In the genomic region with DNA sequence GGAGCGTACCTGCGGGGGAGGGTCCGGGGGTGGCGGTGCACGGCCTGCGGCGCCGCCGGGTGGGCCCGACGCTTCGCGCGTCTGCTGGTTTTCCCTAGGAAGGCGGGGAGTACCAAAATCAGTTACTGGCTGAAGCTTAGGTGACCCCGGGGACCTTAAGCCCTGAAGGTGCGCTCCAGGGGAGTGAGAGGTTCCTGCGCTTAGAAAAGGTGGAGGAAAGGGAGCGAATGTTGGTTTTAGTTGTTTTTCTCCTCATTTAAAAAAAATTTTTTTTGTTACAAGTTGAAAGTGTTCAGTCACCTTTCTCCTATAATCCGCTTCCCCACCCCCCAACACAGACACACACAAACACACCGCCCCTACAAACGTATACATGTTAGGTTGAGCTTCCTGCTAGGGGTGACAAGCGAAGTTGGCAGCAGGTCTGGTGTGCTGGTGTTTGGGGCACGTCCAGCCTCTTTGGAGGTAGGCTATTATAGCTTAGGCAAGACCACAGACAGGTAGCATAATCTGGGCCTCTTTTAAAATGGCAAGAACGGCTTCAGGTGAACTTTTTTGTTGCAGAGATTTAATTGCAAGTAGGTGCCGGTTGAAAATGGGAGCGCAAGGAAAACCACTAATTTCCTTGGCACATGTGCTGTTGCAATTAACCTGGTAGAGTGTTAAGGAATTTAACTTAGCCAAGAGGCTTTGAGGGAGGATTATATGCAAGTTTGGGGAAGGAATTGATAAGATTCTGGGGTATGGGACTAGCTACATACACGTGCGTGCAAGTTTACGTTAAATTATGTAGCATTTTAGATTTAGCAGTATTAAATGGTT, we compare ENCODE assay signal across 8 cellular contexts.
DNase-seq lines count a peak whose midpoint lies in the region; ATAC-seq lines count a peak whose summit lies in the region.

No MANE protein-coding gene starts in this region.

- peak overlapping the region; percentile 81 to 89 for H3K4me3 ChIP-seq in duodenal mucosa (ENCODE audit: low read depth in 1 of 2, low read length in 2 of 2)
- peak overlapping the region; percentile 83 to 90 (median 85) for H3K4me3 ChIP-seq in subcutaneous abdominal adipose tissue (ENCODE audit: low read depth in 1 of 5, low read length in 5 of 5)

- H3K27me3 ChIP-seq in duodenal mucosa (ENCODE audit: control insufficient read depth in 1 of 2, insufficient read depth in 2 of 2, low read length in 2 of 2) (no peaks in the 10 kb centered on the region), subcutaneous abdominal adipose tissue (ENCODE audit: control insufficient read depth in 5 of 5, insufficient read depth in 4 of 5, low read length in 5 of 5) (no peaks in the 10 kb centered on the region)

- H3K4me1 ChIP-seq in duodenal mucosa (ENCODE audit: control insufficient read depth in 1 of 2, insufficient read depth in 2 of 2, low read length in 2 of 2) (peaks cover 39 to 50% of the 10 kb centered on the region in 2 donors), subcutaneous abdominal adipose tissue (ENCODE audit: control insufficient read depth in 5 of 5, insufficient read depth in 5 of 5, low read length in 5 of 5) (peaks cover 2 to 49% (median 47%) of the 10 kb centered on the region in 5 donors)

- no peaks in the 10 kb centered on the region for H3K36me3 ChIP-seq in duodenal mucosa (ENCODE audit: control insufficient read depth in 1 of 2, insufficient read depth in 2 of 2, low read length in 2 of 2)
- H3K36me3 ChIP-seq in subcutaneous abdominal adipose tissue (ENCODE audit: control insufficient read depth in 5 of 5, insufficient read depth in 5 of 5, low read length in 5 of 5): no peaks in the 10 kb centered on the region

- ATAC-seq in GM19452 (IDR thresholded peaks at IDR 0.05; ENCODE audit: unreplicated experiment) (peak; percentile 10), GM19023 (IDR thresholded peaks at IDR 0.05; ENCODE audit: unreplicated experiment) (no peak)

- DNase-seq in Ammon's horn (ENCODE audit: low spot score): peak; percentile 37
- DNase-seq in LoVo (ENCODE audit: low spot score): peak; percentile 39
- peak; percentile 45 to 47 for DNase-seq in activated CD4-positive, alpha-beta T cell treated with anti-CD3 and anti-CD28 coated beads for 4 hours
- DNase-seq in midbrain (lab: John Stamatoyannopoulos, UW): peak; percentile 25

- H3K9me3 ChIP-seq in duodenal mucosa (ENCODE audit: control insufficient read depth in 1 of 2, low read length in 2 of 2) (no peaks in the 10 kb centered on the region), subcutaneous abdominal adipose tissue (ENCODE audit: control insufficient read depth in 5 of 5, low read length in 5 of 5) (no peaks in the 10 kb centered on the region)

- H3K27ac ChIP-seq in duodenal mucosa (ENCODE audit: low read depth, low read length): peak overlapping the region; percentile 72
- peak overlapping the region; percentile 71 for H3K27ac ChIP-seq in subcutaneous abdominal adipose tissue (ENCODE audit: low read depth, low read length)

- H3K9ac ChIP-seq in duodenal mucosa (ENCODE audit: low read depth in 1 of 2, low read length in 2 of 2) (peak overlapping the region; percentile 70 to 77), subcutaneous abdominal adipose tissue (ENCODE audit: low read length in 5 of 5) (peak overlapping the region in 4 of 5 donors; percentile 76 to 84 (median 77))
